In the genomic region with DNA sequence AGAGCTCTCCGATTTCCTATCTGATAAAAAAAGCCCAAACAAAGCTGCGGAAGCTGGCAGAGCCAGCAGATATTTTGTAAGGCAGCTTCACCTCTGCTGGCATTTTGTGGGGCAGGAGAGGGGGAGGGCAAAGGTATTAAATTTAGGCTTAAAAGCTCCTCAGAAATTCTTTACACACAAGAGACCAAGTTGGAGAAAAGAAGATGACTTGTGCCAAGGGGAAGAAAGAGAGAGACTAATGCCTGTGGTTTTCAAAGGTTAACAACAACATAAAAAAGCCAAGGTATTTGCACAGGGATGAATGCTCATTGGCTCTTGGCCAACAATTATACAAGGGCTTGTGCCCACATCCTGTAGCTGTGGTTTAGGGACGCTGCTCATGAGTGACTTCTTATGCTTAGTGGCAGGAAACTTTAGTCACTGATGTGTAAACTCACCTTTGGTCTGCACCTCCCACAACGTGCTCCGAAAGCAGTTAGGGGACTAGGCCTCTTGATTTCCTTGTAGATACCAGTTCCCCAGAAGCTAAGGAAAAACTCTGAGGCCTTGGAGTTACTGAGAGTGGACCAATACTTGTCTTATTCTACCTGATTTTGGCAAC, we compare ENCODE assay signal across 8 cellular contexts.
DNase-seq lines count a peak whose midpoint lies in the region; ATAC-seq and TF ChIP-seq lines count a peak whose summit lies in the region.

No MANE protein-coding gene starts in this region.

- H3K9me3 Mint-ChIP-seq in progenitor cell of endocrine pancreas (ENCODE audit: low read depth), result no peaks in the 10 kb centered on the region

- H3K27ac Mint-ChIP-seq in progenitor cell of endocrine pancreas, result no peak overlapping the region

- no peaks in the 10 kb centered on the region for H3K36me3 Mint-ChIP-seq in progenitor cell of endocrine pancreas (ENCODE audit: insufficient read depth)

- TF ChIP-seq CTCF in progenitor cell of endocrine pancreas (IDR thresholded peaks at IDR 0.05; ENCODE audit: unreplicated experiment), result no peak

- H3K4me1 Mint-ChIP-seq in progenitor cell of endocrine pancreas (ENCODE audit: low read depth), result no peaks in the 10 kb centered on the region

- H3K27me3 Mint-ChIP-seq in progenitor cell of endocrine pancreas, result no peaks in the 10 kb centered on the region

- peaks cover 20% of the 10 kb centered on the region for H3K4me1 ChIP-seq in ACC112 (ENCODE audit: control insufficient read depth, insufficient read depth, low read length, unreplicated experiment)

- H2AFZ ChIP-seq in ACC112 (ENCODE audit: low read length, unreplicated experiment), result no peak overlapping the region

- H3K79me2 ChIP-seq in ACC112 (ENCODE audit: control insufficient read depth, insufficient read depth, low read length, unreplicated experiment), result no peaks in the 10 kb centered on the region

- 0 out of 2 replicates have a peak, but pooled peaks cover 7% of the 10 kb centered on the region for H3K27me3 ChIP-seq in ACC112 (ENCODE audit: insufficient read depth, low read length)

- ATAC-seq in GM18909 (IDR thresholded peaks at IDR 0.05; ENCODE audit: poor library complexity, unreplicated experiment) (peak; percentile 100), HG03139 (IDR thresholded peaks at IDR 0.05; ENCODE audit: unreplicated experiment) (peak; percentile 99), esophagus mucosa (peak; percentile 98)

- H3K4me3 Mint-ChIP-seq in progenitor cell of endocrine pancreas (ENCODE audit: low read depth), result no peak overlapping the region

- no peaks in the 10 kb centered on the region for H3K36me3 ChIP-seq in ACC112 (ENCODE audit: insufficient read depth, low read length)

- peak overlapping the region; percentile 30; the same call in 1 of the 2 replicates for H3K4me3 ChIP-seq in ACC112 (ENCODE audit: low read depth, low read length)

- DNase-seq in NCI-H226, result peak; percentile 87
- DNase-seq in activated CD4-positive, alpha-beta T cell treated with anti-CD3 and anti-CD28 coated beads, Interleukin-2, amount 50 U/mL, for 4 hours, result peak; percentile 71 to 74
- peak; percentile 34 to 59 for DNase-seq in stimulated activated CD4-positive, alpha-beta T cell treated with anti-CD3 and anti-CD28 coated beads, Interleukin-1b, Interleukin-23, amount 100 ng/mL, for 4 hours (ENCODE audit: low read depth in 2 of 2)
- DNase-seq in progenitor cell of endocrine pancreas (ENCODE audit: low spot score, unreplicated experiment), result no peak

- peak overlapping the region; percentile 32; the same call in 1 of the 2 replicates for H3K27ac ChIP-seq in ACC112 (ENCODE audit: low read depth, low read length)
